In genomic region chr2:118012778-118013177, GRCh38 we compare ENCODE assay signal across 1 cellular context.
A peak's percentile ranks its signal among the peaks of the same experiment; 100 is the strongest.
TF ChIP-seq lines count a peak whose summit lies in the region.

No MANE protein-coding gene starts in this region.

TF ChIP-seq in HepG2, 621 proteins besides CTCF, POLR2A, EP300 and RAD21 (continued from another document):
- TF ChIP-seq ZXDC (CRISPR knock-in tag; IDR thresholded peaks at IDR 0.05) (no peak), CHCHD3 (CRISPR knock-in tag; IDR thresholded peaks at IDR 0.05) (0 out of 2 replicates have a peak, but pooled peaks have one; percentile 15), HNF1B (CRISPR knock-in tag; IDR thresholded peaks at IDR 0.05) (0 out of 2 replicates have a peak, but pooled peaks have one; percentile 12), TFAP4 (IDR thresholded peaks at IDR 0.05; ENCODE audit: borderline replicate concordance, low read depth) (no peak), ZNF616 (CRISPR knock-in tag; IDR thresholded peaks at IDR 0.05; ENCODE audit: low read depth) (no peak), IKZF4 (CRISPR knock-in tag; IDR thresholded peaks at IDR 0.05; ENCODE audit: borderline replicate concordance, low read depth, not compliant biosample characterization) (no peak), ZNF337 (CRISPR knock-in tag; IDR thresholded peaks at IDR 0.05; ENCODE audit: borderline replicate concordance, low read depth) (0 out of 2 replicates have a peak, but pooled peaks have one; percentile 20), ZSCAN30 (CRISPR knock-in tag; IDR thresholded peaks at IDR 0.05) (no peak), ZNF207 (IDR thresholded peaks at IDR 0.05; ENCODE audit: borderline replicate concordance) (no peak), GFI1 (CRISPR knock-in tag; IDR thresholded peaks at IDR 0.05; ENCODE audit: borderline replicate concordance) (0 out of 2 replicates have a peak, but pooled peaks have one; percentile 3), RFX3 (CRISPR knock-in tag; IDR thresholded peaks at IDR 0.05) (no peak), DDIT3 (CRISPR knock-in tag; IDR thresholded peaks at IDR 0.05) (no peak), HOXD1 (CRISPR knock-in tag; IDR thresholded peaks at IDR 0.05) (no peak), ZBTB2 (CRISPR knock-in tag; IDR thresholded peaks at IDR 0.05; ENCODE audit: low read depth) (0 out of 2 replicates have a peak, but pooled peaks have one; percentile 8), ZNF772 (CRISPR knock-in tag; IDR thresholded peaks at IDR 0.05) (no peak), POLR2AphosphoS5 (IDR thresholded peaks at IDR 0.05; ENCODE audit: low read depth, low read length) (no peak), KLF13 (CRISPR knock-in tag; IDR thresholded peaks at IDR 0.05) (no peak), ZNF564 (CRISPR knock-in tag; IDR thresholded peaks at IDR 0.05) (0 out of 2 replicates have a peak, but pooled peaks have one; percentile 7), JUN (CRISPR knock-in tag; IDR thresholded peaks at IDR 0.05) (no peak), ZNF781 (CRISPR knock-in tag; IDR thresholded peaks at IDR 0.05; ENCODE audit: borderline replicate concordance, not compliant biosample characterization) (no peak), KLF9 (CRISPR knock-in tag; IDR thresholded peaks at IDR 0.05; ENCODE audit: low read depth) (no peak)
